2 cellular contexts compared by ENCODE assay signal in genomic region chr5:128082551-128083032, GRCh38.
TF ChIP-seq lines count a peak whose summit lies in the region.

No MANE protein-coding gene starts in this region.

TF ChIP-seq in K562, 482 proteins besides CTCF, POLR2A, EP300 and RAD21 (continues in another document):
- TF ChIP-seq, protein P1, sequence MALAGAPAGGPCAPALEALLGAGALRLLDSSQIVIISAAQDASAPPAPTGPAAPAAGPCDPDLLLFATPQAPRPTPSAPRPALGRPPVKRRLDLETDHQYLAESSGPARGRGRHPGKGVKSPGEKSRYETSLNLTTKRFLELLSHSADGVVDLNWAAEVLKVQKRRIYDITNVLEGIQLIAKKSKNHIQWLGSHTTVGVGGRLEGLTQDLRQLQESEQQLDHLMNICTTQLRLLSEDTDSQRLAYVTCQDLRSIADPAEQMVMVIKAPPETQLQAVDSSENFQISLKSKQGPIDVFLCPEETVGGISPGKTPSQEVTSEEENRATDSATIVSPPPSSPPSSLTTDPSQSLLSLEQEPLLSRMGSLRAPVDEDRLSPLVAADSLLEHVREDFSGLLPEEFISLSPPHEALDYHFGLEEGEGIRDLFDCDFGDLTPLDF (CRISPR knock-in tag; IDR thresholded peaks at IDR 0.05), result 0 out of 2 replicates have a peak, but pooled peaks have one; percentile 1
- TF ChIP-seq CAMTA2 (CRISPR knock-in tag; conservative IDR thresholded peaks at IDR 0.05), result 0 out of 2 replicates have a peak, but pooled peaks have one; percentile 36
- peak; percentile 66; the same call in 1 of the 2 replicates for TF ChIP-seq PHF8 (IDR thresholded peaks at IDR 0.05; ENCODE audit: borderline replicate concordance, low read length)
- TF ChIP-seq TEAD4 (IDR thresholded peaks at IDR 0.05; ENCODE audit: low read length), result no peak
- TF ChIP-seq TEAD4 (CRISPR knock-in tag; IDR thresholded peaks at IDR 0.05; ENCODE audit: borderline replicate concordance), result no peak
- peak; percentile 42 for TF ChIP-seq CCNT2 (IDR thresholded peaks at IDR 0.05; ENCODE audit: borderline replicate concordance, extremely low read depth, insufficient read length, low read depth, low read length)
- TF ChIP-seq ETV1 (tag; conservative IDR thresholded peaks at IDR 0.05; ENCODE audit: low read depth), result peak; percentile 46; the same call in 1 of the 2 replicates
- TF ChIP-seq ZBTB17 (CRISPR knock-in tag; IDR thresholded peaks at IDR 0.05), result 0 out of 2 replicates have a peak, but pooled peaks have one; percentile 13
- TF ChIP-seq DEAF1 (CRISPR knock-in tag; IDR thresholded peaks at IDR 0.05), result no peak
- 0 out of 2 replicates have a peak, but pooled peaks have one; percentile 43 for TF ChIP-seq ZNF592 (IDR thresholded peaks at IDR 0.05)
- peak; percentile 62; the same call in 1 of the 2 replicates for TF ChIP-seq TAF7 (tag; IDR thresholded peaks at IDR 0.05)
- peak; percentile 85; the same call in 1 of the 2 replicates for TF ChIP-seq ZBTB1 (CRISPR knock-in tag; IDR thresholded peaks at IDR 0.05; ENCODE audit: borderline replicate concordance, low read depth)
- TF ChIP-seq PML (IDR thresholded peaks at IDR 0.05; ENCODE audit: low read length), result peak; percentile 6; the same call in 1 of the 2 replicates
- no peak for TF ChIP-seq MCM2 (IDR thresholded peaks at IDR 0.05; ENCODE audit: low read depth)
- no peak for TF ChIP-seq SREBF1 (IDR thresholded peaks at IDR 0.05; ENCODE audit: borderline replicate concordance, low read depth, low read length)

TF ChIP-seq in HepG2, 621 proteins besides CTCF, POLR2A, EP300 and RAD21 (continues in another document):
- no peak for TF ChIP-seq STAT6 (CRISPR knock-in tag; IDR thresholded peaks at IDR 0.05; ENCODE audit: borderline replicate concordance)
- peak; percentile 66 for TF ChIP-seq RNF2 (conservative IDR thresholded peaks at IDR 0.05; ENCODE audit: low read depth)
- no peak for TF ChIP-seq SP4 (CRISPR knock-in tag; IDR thresholded peaks at IDR 0.05)
- no peak for TF ChIP-seq PAX8 (CRISPR knock-in tag; IDR thresholded peaks at IDR 0.05; ENCODE audit: borderline replicate concordance)
- TF ChIP-seq SMC3 (IDR thresholded peaks at IDR 0.05; ENCODE audit: low read length), result no peak
- TF ChIP-seq, protein P2, sequence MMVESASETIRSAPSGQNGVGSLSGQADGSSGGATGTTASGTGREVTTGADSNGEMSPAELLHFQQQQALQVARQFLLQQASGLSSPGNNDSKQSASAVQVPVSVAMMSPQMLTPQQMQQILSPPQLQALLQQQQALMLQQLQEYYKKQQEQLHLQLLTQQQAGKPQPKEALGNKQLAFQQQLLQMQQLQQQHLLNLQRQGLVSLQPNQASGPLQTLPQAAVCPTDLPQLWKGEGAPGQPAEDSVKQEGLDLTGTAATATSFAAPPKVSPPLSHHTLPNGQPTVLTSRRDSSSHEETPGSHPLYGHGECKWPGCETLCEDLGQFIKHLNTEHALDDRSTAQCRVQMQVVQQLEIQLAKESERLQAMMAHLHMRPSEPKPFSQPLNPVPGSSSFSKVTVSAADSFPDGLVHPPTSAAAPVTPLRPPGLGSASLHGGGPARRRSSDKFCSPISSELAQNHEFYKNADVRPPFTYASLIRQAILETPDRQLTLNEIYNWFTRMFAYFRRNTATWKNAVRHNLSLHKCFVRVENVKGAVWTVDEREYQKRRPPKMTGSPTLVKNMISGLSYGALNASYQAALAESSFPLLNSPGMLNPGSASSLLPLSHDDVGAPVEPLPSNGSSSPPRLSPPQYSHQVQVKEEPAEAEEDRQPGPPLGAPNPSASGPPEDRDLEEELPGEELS (CRISPR knock-in tag; IDR thresholded peaks at IDR 0.05), result no peak
- TF ChIP-seq, protein P3, sequence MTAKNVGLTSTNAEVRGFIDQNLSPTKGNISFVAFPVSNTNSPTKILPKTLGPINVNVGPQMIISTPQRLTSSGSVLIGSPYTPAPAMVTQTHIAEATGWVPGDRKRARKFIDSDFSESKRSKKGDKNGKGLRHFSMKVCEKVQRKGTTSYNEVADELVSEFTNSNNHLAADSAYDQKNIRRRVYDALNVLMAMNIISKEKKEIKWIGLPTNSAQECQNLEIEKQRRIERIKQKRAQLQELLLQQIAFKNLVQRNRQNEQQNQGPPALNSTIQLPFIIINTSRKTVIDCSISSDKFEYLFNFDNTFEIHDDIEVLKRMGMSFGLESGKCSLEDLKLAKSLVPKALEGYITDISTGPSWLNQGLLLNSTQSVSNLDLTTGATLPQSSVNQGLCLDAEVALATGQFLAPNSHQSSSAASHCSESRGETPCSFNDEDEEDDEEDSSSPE (CRISPR knock-in tag; IDR thresholded peaks at IDR 0.05), result no peak
- TF ChIP-seq EZH2 (conservative IDR thresholded peaks at IDR 0.05; ENCODE audit: low read depth, low read length), result no peak
- TF ChIP-seq RELA (CRISPR knock-in tag; IDR thresholded peaks at IDR 0.05), result no peak
- no peak for TF ChIP-seq GTF2F1 (IDR thresholded peaks at IDR 0.05; ENCODE audit: low read length)
- TF ChIP-seq ZBTB20 (CRISPR knock-in tag; IDR thresholded peaks at IDR 0.05; ENCODE audit: borderline replicate concordance, low read depth), result no peak
- TF ChIP-seq ATRX (CRISPR knock-in tag; IDR thresholded peaks at IDR 0.05; ENCODE audit: borderline replicate concordance), result no peak
- TF ChIP-seq ZFP37 (CRISPR knock-in tag; IDR thresholded peaks at IDR 0.05; ENCODE audit: borderline replicate concordance), result no peak
- no peak for TF ChIP-seq ATF1 (CRISPR knock-in tag; IDR thresholded peaks at IDR 0.05)
- TF ChIP-seq, protein P4, sequence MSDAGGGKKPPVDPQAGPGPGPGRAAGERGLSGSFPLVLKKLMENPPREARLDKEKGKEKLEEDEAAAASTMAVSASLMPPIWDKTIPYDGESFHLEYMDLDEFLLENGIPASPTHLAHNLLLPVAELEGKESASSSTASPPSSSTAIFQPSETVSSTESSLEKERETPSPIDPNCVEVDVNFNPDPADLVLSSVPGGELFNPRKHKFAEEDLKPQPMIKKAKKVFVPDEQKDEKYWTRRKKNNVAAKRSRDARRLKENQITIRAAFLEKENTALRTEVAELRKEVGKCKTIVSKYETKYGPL (CRISPR knock-in tag; IDR thresholded peaks at IDR 0.05), result no peak
- peak; percentile 34 for TF ChIP-seq RBM39 (IDR thresholded peaks at IDR 0.05; ENCODE audit: low read depth, low read length, poor library complexity, severe bottlenecking)
- TF ChIP-seq, protein P5, sequence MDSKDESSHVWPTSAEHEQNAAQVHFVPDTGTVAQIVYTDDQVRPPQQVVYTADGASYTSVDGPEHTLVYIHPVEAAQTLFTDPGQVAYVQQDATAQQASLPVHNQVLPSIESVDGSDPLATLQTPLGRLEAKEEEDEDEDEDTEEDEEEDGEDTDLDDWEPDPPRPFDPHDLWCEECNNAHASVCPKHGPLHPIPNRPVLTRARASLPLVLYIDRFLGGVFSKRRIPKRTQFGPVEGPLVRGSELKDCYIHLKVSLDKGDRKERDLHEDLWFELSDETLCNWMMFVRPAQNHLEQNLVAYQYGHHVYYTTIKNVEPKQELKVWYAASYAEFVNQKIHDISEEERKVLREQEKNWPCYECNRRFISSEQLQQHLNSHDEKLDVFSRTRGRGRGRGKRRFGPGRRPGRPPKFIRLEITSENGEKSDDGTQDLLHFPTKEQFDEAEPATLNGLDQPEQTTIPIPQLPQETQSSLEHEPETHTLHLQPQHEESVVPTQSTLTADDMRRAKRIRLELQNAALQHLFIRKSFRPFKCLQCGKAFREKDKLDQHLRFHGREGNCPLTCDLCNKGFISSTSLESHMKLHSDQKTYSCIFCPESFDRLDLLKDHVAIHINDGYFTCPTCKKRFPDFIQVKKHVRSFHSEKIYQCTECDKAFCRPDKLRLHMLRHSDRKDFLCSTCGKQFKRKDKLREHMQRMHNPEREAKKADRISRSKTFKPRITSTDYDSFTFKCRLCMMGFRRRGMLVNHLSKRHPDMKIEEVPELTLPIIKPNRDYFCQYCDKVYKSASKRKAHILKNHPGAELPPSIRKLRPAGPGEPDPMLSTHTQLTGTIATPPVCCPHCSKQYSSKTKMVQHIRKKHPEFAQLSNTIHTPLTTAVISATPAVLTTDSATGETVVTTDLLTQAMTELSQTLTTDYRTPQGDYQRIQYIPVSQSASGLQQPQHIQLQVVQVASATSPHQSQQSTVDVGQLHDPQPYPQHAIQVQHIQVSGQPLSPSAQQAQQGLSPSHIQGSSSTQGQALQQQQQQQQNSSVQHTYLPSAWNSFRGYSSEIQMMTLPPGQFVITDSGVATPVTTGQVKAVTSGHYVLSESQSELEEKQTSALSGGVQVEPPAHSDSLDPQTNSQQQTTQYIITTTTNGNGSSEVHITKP (CRISPR knock-in tag; IDR thresholded peaks at IDR 0.05; ENCODE audit: low read depth), result no peak
- peak; percentile 26; the same call in 1 of the 2 replicates for TF ChIP-seq ZNF563 (CRISPR knock-in tag; IDR thresholded peaks at IDR 0.05)
- TF ChIP-seq PHF21A (CRISPR knock-in tag; IDR thresholded peaks at IDR 0.05), result peak; percentile 60; the same call in 1 of the 2 replicates
- TF ChIP-seq ZNF749 (CRISPR knock-in tag; IDR thresholded peaks at IDR 0.05; ENCODE audit: borderline replicate concordance), result no peak
- TF ChIP-seq, protein P6, sequence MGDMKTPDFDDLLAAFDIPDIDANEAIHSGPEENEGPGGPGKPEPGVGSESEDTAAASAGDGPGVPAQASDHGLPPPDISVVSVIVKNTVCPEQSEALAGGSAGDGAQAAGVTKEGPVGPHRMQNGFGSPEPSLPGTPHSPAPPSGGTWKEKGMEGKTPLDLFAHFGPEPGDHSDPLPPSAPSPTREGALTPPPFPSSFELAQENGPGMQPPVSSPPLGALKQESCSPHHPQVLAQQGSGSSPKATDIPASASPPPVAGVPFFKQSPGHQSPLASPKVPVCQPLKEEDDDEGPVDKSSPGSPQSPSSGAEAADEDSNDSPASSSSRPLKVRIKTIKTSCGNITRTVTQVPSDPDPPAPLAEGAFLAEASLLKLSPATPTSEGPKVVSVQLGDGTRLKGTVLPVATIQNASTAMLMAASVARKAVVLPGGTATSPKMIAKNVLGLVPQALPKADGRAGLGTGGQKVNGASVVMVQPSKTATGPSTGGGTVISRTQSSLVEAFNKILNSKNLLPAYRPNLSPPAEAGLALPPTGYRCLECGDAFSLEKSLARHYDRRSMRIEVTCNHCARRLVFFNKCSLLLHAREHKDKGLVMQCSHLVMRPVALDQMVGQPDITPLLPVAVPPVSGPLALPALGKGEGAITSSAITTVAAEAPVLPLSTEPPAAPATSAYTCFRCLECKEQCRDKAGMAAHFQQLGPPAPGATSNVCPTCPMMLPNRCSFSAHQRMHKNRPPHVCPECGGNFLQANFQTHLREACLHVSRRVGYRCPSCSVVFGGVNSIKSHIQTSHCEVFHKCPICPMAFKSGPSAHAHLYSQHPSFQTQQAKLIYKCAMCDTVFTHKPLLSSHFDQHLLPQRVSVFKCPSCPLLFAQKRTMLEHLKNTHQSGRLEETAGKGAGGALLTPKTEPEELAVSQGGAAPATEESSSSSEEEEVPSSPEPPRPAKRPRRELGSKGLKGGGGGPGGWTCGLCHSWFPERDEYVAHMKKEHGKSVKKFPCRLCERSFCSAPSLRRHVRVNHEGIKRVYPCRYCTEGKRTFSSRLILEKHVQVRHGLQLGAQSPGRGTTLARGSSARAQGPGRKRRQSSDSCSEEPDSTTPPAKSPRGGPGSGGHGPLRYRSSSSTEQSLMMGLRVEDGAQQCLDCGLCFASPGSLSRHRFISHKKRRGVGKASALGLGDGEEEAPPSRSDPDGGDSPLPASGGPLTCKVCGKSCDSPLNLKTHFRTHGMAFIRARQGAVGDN (CRISPR knock-in tag; IDR thresholded peaks at IDR 0.05), result no peak
- no peak for TF ChIP-seq U2AF1 (optimal IDR thresholded peaks at IDR 0.05; ENCODE audit: low read depth, low read length)
- no peak for TF ChIP-seq TCF12 (IDR thresholded peaks at IDR 0.05)
- TF ChIP-seq TCF12 (CRISPR knock-in tag; IDR thresholded peaks at IDR 0.05), result no peak
- 0 out of 2 replicates have a peak, but pooled peaks have one; percentile 30 for TF ChIP-seq ZNF20 (CRISPR knock-in tag; IDR thresholded peaks at IDR 0.05)
- TF ChIP-seq ZBTB3 (CRISPR knock-in tag; IDR thresholded peaks at IDR 0.05; ENCODE audit: borderline replicate concordance, low read depth), result 0 out of 2 replicates have a peak, but pooled peaks have one; percentile 43
- no peak for TF ChIP-seq THAP7 (CRISPR knock-in tag; IDR thresholded peaks at IDR 0.05)
- no peak for TF ChIP-seq MLLT10 (CRISPR knock-in tag; IDR thresholded peaks at IDR 0.05)
- TF ChIP-seq PHF8 (CRISPR knock-in tag; IDR thresholded peaks at IDR 0.05), result peak; percentile 55; the same call in 1 of the 2 replicates
- TF ChIP-seq, protein P7, sequence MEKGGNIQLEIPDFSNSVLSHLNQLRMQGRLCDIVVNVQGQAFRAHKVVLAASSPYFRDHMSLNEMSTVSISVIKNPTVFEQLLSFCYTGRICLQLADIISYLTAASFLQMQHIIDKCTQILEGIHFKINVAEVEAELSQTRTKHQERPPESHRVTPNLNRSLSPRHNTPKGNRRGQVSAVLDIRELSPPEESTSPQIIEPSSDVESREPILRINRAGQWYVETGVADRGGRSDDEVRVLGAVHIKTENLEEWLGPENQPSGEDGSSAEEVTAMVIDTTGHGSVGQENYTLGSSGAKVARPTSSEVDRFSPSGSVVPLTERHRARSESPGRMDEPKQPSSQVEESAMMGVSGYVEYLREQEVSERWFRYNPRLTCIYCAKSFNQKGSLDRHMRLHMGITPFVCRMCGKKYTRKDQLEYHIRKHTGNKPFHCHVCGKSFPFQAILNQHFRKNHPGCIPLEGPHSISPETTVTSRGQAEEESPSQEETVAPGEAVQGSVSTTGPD (CRISPR knock-in tag; IDR thresholded peaks at IDR 0.05), result no peak
- TF ChIP-seq ZNF777 (CRISPR knock-in tag; IDR thresholded peaks at IDR 0.05), result no peak
- no peak for TF ChIP-seq ZNF567 (CRISPR knock-in tag; IDR thresholded peaks at IDR 0.05; ENCODE audit: borderline replicate concordance)
- TF ChIP-seq ZNF180 (CRISPR knock-in tag; IDR thresholded peaks at IDR 0.05; ENCODE audit: borderline replicate concordance, low read depth), result no peak
- TF ChIP-seq ZNF30 (CRISPR knock-in tag; IDR thresholded peaks at IDR 0.05), result no peak
- TF ChIP-seq KDM5A (IDR thresholded peaks at IDR 0.05; ENCODE audit: borderline replicate concordance, low read length), result no peak
- peak; percentile 59 for TF ChIP-seq ASH2L (IDR thresholded peaks at IDR 0.05; ENCODE audit: insufficient read length, low read depth, low read length)
- TF ChIP-seq CREM (IDR thresholded peaks at IDR 0.05), result no peak
- TF ChIP-seq CREM (CRISPR knock-in tag; IDR thresholded peaks at IDR 0.05), result no peak
